ENCODE assay signal across 8 cellular contexts in the genomic region with DNA sequence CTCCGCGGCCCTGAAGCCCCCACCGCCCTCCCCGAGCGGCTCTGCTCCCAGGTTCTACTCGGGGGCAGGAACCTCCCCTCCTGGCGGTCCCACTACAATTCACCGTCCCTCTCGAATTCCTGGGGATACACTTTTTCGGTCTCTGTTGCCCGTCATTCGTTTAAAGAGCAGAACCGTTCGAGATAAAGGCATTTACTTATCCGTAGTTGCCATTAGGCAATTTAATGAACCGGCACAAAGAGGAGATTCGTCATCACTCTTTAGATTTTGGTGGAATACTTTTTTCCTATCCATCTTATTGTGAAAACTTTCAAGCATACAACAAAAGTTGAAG. TPM values are rescaled to one million over a fixed set of nuclear protein-coding genes. Genes with fewer than 3 reads are reported as not detected.
DNase-seq lines count a peak whose midpoint lies in the region; ATAC-seq and TF ChIP-seq lines count a peak whose summit lies in the region.

No MANE protein-coding gene starts in this region.

- DNase-seq in DMS 273 (lab: John Stamatoyannopoulos, UW; ENCODE audit: unreplicated experiment) (peak; percentile 55), DMS 273 treated with DMSO at 0.1 percent for 48 hours (lab: John Stamatoyannopoulos, UW) (no peak), PC-3 (peak; percentile 26), esophagus squamous epithelium (lab: John Stamatoyannopoulos, UW) (no peak), renal cortical epithelial cell (ENCODE audit: low read depth) (peak; percentile 61), AG08395 (ENCODE audit: low spot score) (no peak), NCI-H1105 (lab: John Stamatoyannopoulos, UW) (no peak)

- POLR2A ChIA-PET in PC-3 (lab: Charles Lee; ENCODE audit: unreplicated experiment), result no interaction called here

- H3K27me3 ChIP-seq in PC-3 (ENCODE audit: low read length) (no peaks in the 10 kb centered on the region), esophagus squamous epithelium (peaks cover 0 to 83% (median 12%) of the 10 kb centered on the region in 4 donors)

- TF ChIP-seq POLR2A in esophagus squamous epithelium (IDR thresholded peaks at IDR 0.05), result no peak

- ATAC-seq in PC-3 (0 out of 2 replicates have a peak, but pooled peaks have one; percentile 2), HG03571 (IDR thresholded peaks at IDR 0.05; ENCODE audit: unreplicated experiment) (no peak)

- peaks cover 30% of the 10 kb centered on the region for H3K79me2 ChIP-seq in PC-3 (ENCODE audit: low read length)

- H3K4me1 ChIP-seq in PC-3 (ENCODE audit: insufficient read depth, low read length) (peaks cover 17% of the 10 kb centered on the region), esophagus squamous epithelium (peaks cover 13 to 37% (median 14%) of the 10 kb centered on the region in 3 donors)

- no TSS peak for BruUV-seq in PC-3 (replicated peaks; lab: Mats Ljungman, UMichigan)

- no peaks in the 10 kb centered on the region for H3F3A ChIP-seq in PC-3 (ENCODE audit: low read length, unreplicated experiment)

- H3K27ac ChIP-seq in PC-3 (ENCODE audit: low read length) (peak overlapping the region; percentile 39), esophagus squamous epithelium (peak overlapping the region; percentile 82 to 90 (median 86))

- H3K9me3 ChIP-seq in PC-3 (ENCODE audit: low read length) (no peaks in the 10 kb centered on the region), esophagus squamous epithelium (no peaks in the 10 kb centered on the region)

- H3K4me3 ChIP-seq in PC-3 (ENCODE audit: low read length) (peak overlapping the region; percentile 82), esophagus squamous epithelium (peak overlapping the region; percentile 61 to 76 (median 69))

- intact Hi-C loops in PC-3 (cut with micrococcal nuclease) (loop anchor here (2.0 to 10.0 kb wide), 6 partner anchors 61 to 638 kb away; no protein-coding TSS in a partner anchor), esophagus squamous epithelium (cut with DNase I) (loop anchor here (5.0 to 10.0 kb wide), 2 partner anchors 371 to 638 kb away; no protein-coding TSS in a partner anchor)

- CTCF ChIA-PET in PC-3 (lab: Charles Lee), result no interaction called here

- H3K4me2 ChIP-seq in PC-3 (ENCODE audit: low read length), result peak overlapping the region; percentile 78

- H4K20me1 ChIP-seq in PC-3 (ENCODE audit: low read length), result peaks cover 23% of the 10 kb centered on the region

- 3% methylated on average over 9 to 10 of the region's 17 CpGs for WGBS in esophagus squamous epithelium, 2 donors

- H2AFZ ChIP-seq in PC-3 (ENCODE audit: low read length), result peak overlapping the region; percentile 34

- H3K9ac ChIP-seq in PC-3 (ENCODE audit: low read length), result peak overlapping the region; percentile 76

- H3K36me3 ChIP-seq in PC-3 (ENCODE audit: low read depth, low read length), result no peaks in the 10 kb centered on the region
- no peaks in the 10 kb centered on the region for H3K36me3 ChIP-seq in esophagus squamous epithelium

- no peak for TF ChIP-seq CTCF in PC-3 (conservative IDR thresholded peaks at IDR 0.05; ENCODE audit: low read depth, low read length)
- no peak for TF ChIP-seq CTCF in esophagus squamous epithelium (IDR thresholded peaks at IDR 0.05)

- H3K9me2 ChIP-seq in PC-3 (replicated peaks; ENCODE audit: low read length), result no peaks in the 10 kb centered on the region

RNA-seq across cellular contexts. Expression of a gene that starts 1.1 kb away (rescaled TPM):
- total RNA-seq in PC-3 (2014; rRNA removed) (117 and 125 TPM in 2 replicates), esophagus squamous epithelium (1,000 to 10,000 TPM in 3 of 4 donors, 100 to 1,000 TPM in 1; 711 to 1,654 (median 1,435) TPM), renal cortical epithelial cell (2,116 and 7,557 TPM in 2 replicates)

RNA-seq across cellular contexts. Expression of a gene that starts 52.3 kb away (rescaled TPM):
- total RNA-seq in PC-3 (2014; rRNA removed), result 11.3 and 13.2 TPM in 2 replicates
- 10 to 100 TPM in 3 of 4 donors, 1 to 10 TPM in 1; 6.8 to 19.7 (median 15.6) TPM for total RNA-seq in esophagus squamous epithelium
- 12.0 and 18.5 TPM in 2 replicates for total RNA-seq in renal cortical epithelial cell

Comparison
In these comparisons a context has a peak if more than half of its experiments do, and no peak if none do; other contexts are left out.
1. DNase-seq: peak in DMS 273 (single experiment), PC-3 (single experiment) and renal cortical epithelial cell (single experiment); none in DMS 273 treated with DMSO at 0.1 percent for 48 hours (single experiment), esophagus squamous epithelium (single experiment), AG08395 (single experiment) and NCI-H1105 (single experiment).